1 cellular context compared by ENCODE assay signal in the genomic region with DNA sequence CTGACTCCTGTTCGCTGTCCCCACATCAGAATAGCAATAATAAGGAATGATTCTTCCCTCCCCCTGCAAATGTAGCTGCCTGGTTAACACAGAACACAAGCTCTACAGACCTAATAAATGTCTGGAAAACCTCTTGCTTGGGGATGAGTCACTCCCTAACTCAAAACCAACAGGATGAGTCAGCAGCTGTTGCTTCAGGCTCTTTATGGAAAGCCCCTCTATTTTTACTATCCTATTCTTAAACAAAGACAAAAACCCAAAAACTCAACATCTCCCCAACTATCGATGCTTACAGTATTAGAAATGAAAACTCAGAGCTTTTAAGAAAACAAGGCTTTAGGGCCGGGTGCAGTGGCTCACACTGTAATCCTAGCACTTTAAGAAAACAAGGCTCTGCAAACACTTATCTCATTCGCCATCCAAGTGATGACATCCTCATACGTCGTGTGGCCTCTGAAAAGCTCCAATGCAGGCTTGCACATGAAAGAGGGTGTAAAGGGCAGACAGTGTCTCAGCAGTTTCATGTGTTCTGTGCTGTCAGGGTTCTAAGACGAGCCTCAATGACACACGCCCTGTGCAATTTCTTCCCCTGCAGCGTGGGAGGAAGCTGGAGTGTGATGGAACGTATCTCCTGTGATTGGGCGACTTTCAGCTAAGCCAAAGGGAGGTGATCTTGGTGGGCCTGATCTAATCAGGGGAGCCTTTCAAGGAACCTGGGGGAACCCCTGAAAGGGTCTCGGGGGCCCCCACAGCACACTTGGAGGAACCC.
TF ChIP-seq lines count a peak whose summit lies in the region.

No MANE protein-coding gene starts in this region.

TF ChIP-seq in SK-N-SH, 30 proteins besides CTCF, POLR2A, EP300 and RAD21 (continued from another document):
- TF ChIP-seq RXRA (IDR thresholded peaks at IDR 0.05; ENCODE audit: borderline replicate concordance, low read depth): peak; percentile 65; the same call in 1 of the 2 replicates
- TF ChIP-seq, protein P1, sequence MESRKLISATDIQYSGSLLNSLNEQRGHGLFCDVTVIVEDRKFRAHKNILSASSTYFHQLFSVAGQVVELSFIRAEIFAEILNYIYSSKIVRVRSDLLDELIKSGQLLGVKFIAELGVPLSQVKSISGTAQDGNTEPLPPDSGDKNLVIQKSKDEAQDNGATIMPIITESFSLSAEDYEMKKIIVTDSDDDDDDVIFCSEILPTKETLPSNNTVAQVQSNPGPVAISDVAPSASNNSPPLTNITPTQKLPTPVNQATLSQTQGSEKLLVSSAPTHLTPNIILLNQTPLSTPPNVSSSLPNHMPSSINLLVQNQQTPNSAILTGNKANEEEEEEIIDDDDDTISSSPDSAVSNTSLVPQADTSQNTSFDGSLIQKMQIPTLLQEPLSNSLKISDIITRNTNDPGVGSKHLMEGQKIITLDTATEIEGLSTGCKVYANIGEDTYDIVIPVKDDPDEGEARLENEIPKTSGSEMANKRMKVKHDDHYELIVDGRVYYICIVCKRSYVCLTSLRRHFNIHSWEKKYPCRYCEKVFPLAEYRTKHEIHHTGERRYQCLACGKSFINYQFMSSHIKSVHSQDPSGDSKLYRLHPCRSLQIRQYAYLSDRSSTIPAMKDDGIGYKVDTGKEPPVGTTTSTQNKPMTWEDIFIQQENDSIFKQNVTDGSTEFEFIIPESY (IDR thresholded peaks at IDR 0.05; ENCODE audit: borderline replicate concordance, low read depth): peak; percentile 35; the same call in 1 of the 2 replicates
- TF ChIP-seq SMC3 (IDR thresholded peaks at IDR 0.05; ENCODE audit: low read depth, low read length): no peak
- no peak for TF ChIP-seq FOXJ3 (CRISPR knock-in tag; IDR thresholded peaks at IDR 0.05)
- peak; percentile 78; the same call in 1 of the 2 replicates for TF ChIP-seq NFIC (IDR thresholded peaks at IDR 0.05; ENCODE audit: borderline replicate concordance)
- TF ChIP-seq IRF3 (IDR thresholded peaks at IDR 0.05; ENCODE audit: low read depth, low read length): no peak
- TF ChIP-seq FOXM1 (IDR thresholded peaks at IDR 0.05; ENCODE audit: low read depth): no peak; the same call in 1 of the 2 replicates
